Comparison of ENCODE assay signal across 8 cellular contexts in genomic region chr10:79348640-79348988, GRCh38. TPM values are rescaled to one million over a fixed set of nuclear protein-coding genes. Genes with fewer than 3 reads are reported as not detected.
DNase-seq lines count a peak whose midpoint lies in the region; ATAC-seq and TF ChIP-seq lines count a peak whose summit lies in the region.

No MANE protein-coding gene starts in this region.

- H3K4me3 Mint-ChIP-seq in activated T-cell treated with anti-CD3 and anti-CD28 coated beads, Interleukin-2, amount 50 U/mL, for 4 hours: peak overlapping the region; percentile 88

- no peak for ATAC-seq in activated T-cell treated with anti-CD3 and anti-CD28 coated beads, Interleukin-2, amount 50 U/mL, for 4 hours
- ATAC-seq in right lobe of liver (no peak), HG02642 (IDR thresholded peaks at IDR 0.05; ENCODE audit: poor library complexity, unreplicated experiment) (no peak), HG02840 (IDR thresholded peaks at IDR 0.05; ENCODE audit: low FRiP score, unreplicated experiment) (no peak)

- H3K9me3 Mint-ChIP-seq in activated T-cell treated with anti-CD3 and anti-CD28 coated beads, Interleukin-2, amount 50 U/mL, for 4 hours: no peaks in the 10 kb centered on the region

- intact Hi-C loops in ascending aorta (cut with DNase I): no loop called here
- intact Hi-C loops in right lobe of liver (cut with DNase I): no loop called here
- intact Hi-C loops in tibial artery (cut with DNase I; ENCODE audit: low total_unique reads): no loop called here

- WGBS in right lobe of liver (ENCODE audit: insufficient coverage, low coverage, low lambda C conversion rate, missing lambda C conversion rate): 29% methylated on average over 3 of the region's 3 CpGs

- TF ChIP-seq CTCF in ascending aorta (IDR thresholded peaks at IDR 0.05) (no peak), right lobe of liver (IDR thresholded peaks at IDR 0.05) (no peak), tibial artery (IDR thresholded peaks at IDR 0.05) (no peak)

- peaks cover 24 to 40% of the 10 kb centered on the region in 2 donors for H3K36me3 ChIP-seq in ascending aorta
- H3K36me3 ChIP-seq in right lobe of liver: peaks cover 0 to 45% (median 30%) of the 10 kb centered on the region in 4 donors
- peaks cover 17 to 43% (median 43%) of the 10 kb centered on the region in 3 donors for H3K36me3 ChIP-seq in tibial artery

- no peaks in the 10 kb centered on the region for H3K9me3 ChIP-seq in ascending aorta
- H3K9me3 ChIP-seq in right lobe of liver: no peaks in the 10 kb centered on the region
- no peaks in the 10 kb centered on the region for H3K9me3 ChIP-seq in tibial artery

- H3K4me1 ChIP-seq in ascending aorta (peaks cover 4 to 10% of the 10 kb centered on the region in 2 donors), right lobe of liver (peaks cover 0 to 29% (median 14%) of the 10 kb centered on the region in 4 donors), tibial artery (peaks cover 0 to 25% (median 17%) of the 10 kb centered on the region in 4 donors)

- H3K4me1 Mint-ChIP-seq in activated T-cell treated with anti-CD3 and anti-CD28 coated beads, Interleukin-2, amount 50 U/mL, for 4 hours (ENCODE audit: low read depth): peaks cover 33% of the 10 kb centered on the region

- H3K27me3 ChIP-seq in ascending aorta: no peaks in the 10 kb centered on the region
- no peaks in the 10 kb centered on the region for H3K27me3 ChIP-seq in right lobe of liver
- no peaks in the 10 kb centered on the region for H3K27me3 ChIP-seq in tibial artery

- peak overlapping the region; percentile 67 to 80 for H3K4me3 ChIP-seq in ascending aorta
- peak overlapping the region; percentile 76 to 99 (median 82) for H3K4me3 ChIP-seq in right lobe of liver
- peak overlapping the region; percentile 69 to 89 for H3K4me3 ChIP-seq in tibial artery

- DNase-seq in activated T-cell treated with anti-CD3 and anti-CD28 coated beads, Interleukin-2, amount 50 U/mL, for 4 hours: no peak
- DNase-seq in activated T-cell treated with anti-CD3 and anti-CD28 coated beads, Interleukin-2, amount 50 U/mL, for 1 hour: no peak
- DNase-seq in ascending aorta (ENCODE audit: low spot score in 2 of 2): no peak
- DNase-seq in right lobe of liver: no peak
- DNase-seq in tibial artery: no peak
- DNase-seq in islet precursor cell: no peak

- no peaks in the 10 kb centered on the region for H3K27me3 Mint-ChIP-seq in activated T-cell treated with anti-CD3 and anti-CD28 coated beads, Interleukin-2, amount 50 U/mL, for 4 hours (ENCODE audit: low read depth)

- peaks cover 29% of the 10 kb centered on the region for H3K36me3 Mint-ChIP-seq in activated T-cell treated with anti-CD3 and anti-CD28 coated beads, Interleukin-2, amount 50 U/mL, for 4 hours (ENCODE audit: insufficient read depth)

- peak overlapping the region in 1 of 2 donors; percentile 73 for H3K27ac ChIP-seq in ascending aorta
- peak overlapping the region in 2 of 3 donors; percentile 93 to 96 for H3K27ac ChIP-seq in right lobe of liver
- H3K27ac ChIP-seq in tibial artery: peak overlapping the region; percentile 74 to 85

- TF ChIP-seq POLR2A in right lobe of liver (IDR thresholded peaks at IDR 0.05): no peak

RNA-seq across cellular contexts. Expression of gene PPIF, which starts 1.3 kb away (rescaled TPM):
- 100 to 1,000 TPM; 199 to 232 (median 203) TPM for total RNA-seq in activated T-cell treated with anti-CD3 and anti-CD28 coated beads, Interleukin-2, amount 50 U/mL, for 4 hours
- total RNA-seq in ascending aorta: 172 TPM
- 100 to 1,000 TPM in 1 of 6 experiments, 10 to 100 TPM in 5; 53.7 to 106 (median 90.1) TPM for total RNA-seq in right lobe of liver
